ENCODE assay signal across 1 cellular context in genomic region chr2:223989206-223989859, GRCh38.
TF ChIP-seq lines count a peak whose summit lies in the region.

No MANE protein-coding gene starts in this region.

TF ChIP-seq in GM12878, 131 proteins besides CTCF, POLR2A, EP300 and RAD21:
- TF ChIP-seq IKZF1 (conservative IDR thresholded peaks at IDR 0.05) (no peak), SMC3 (IDR thresholded peaks at IDR 0.05; ENCODE audit: borderline replicate concordance, low read length) (0 out of 2 replicates have a peak, but pooled peaks have one; percentile 14)
TF ChIP-seq in GM12878: peak in this region for 1.
